ENCODE assay signal across 8 cellular contexts in genomic region chr2:238240761-238241711, GRCh38. TPM values are rescaled to one million over a fixed set of nuclear protein-coding genes. Genes with fewer than 3 reads are reported as not detected.
DNase-seq lines count a peak whose midpoint lies in the region; ATAC-seq and TF ChIP-seq lines count a peak whose summit lies in the region.

No MANE protein-coding gene starts in this region.

- peaks cover 9% of the 10 kb centered on the region for H3K36me3 Mint-ChIP-seq in type B pancreatic cell

- H3K36me3 ChIP-seq in ascending aorta: peaks cover 9 to 20% of the 10 kb centered on the region in 2 donors

- H3K27ac Mint-ChIP-seq in type B pancreatic cell: no peak overlapping the region

- H3K4me1 Mint-ChIP-seq in type B pancreatic cell (ENCODE audit: unreplicated experiment): peaks cover 7% of the 10 kb centered on the region

- H3K4me1 ChIP-seq in ascending aorta: peaks cover 0 to 23% of the 10 kb centered on the region in 2 donors

- H3K4me3 ChIP-seq in ascending aorta: peak overlapping the region; percentile 67 to 92

- TF ChIP-seq CTCF in ascending aorta (IDR thresholded peaks at IDR 0.05) (no peak), type B pancreatic cell (conservative IDR thresholded peaks at IDR 0.05) (no peak)

- no peaks in the 10 kb centered on the region for H3K9me3 Mint-ChIP-seq in type B pancreatic cell

- no peak for ATAC-seq in GM18861 (IDR thresholded peaks at IDR 0.05; ENCODE audit: unreplicated experiment)

- intact Hi-C loops in ascending aorta (cut with DNase I): loop anchor here (1.0 to 5.0 kb wide), 5 partner anchors 38 to 384 kb away; partner anchors contain the start of genes ILKAP, PER2, RAMP1 and SCLY

- peaks cover 26% of the 10 kb centered on the region for H3K27me3 Mint-ChIP-seq in type B pancreatic cell

- peaks cover 3% of the 10 kb centered on the region for H3K27me3 ChIP-seq in ascending aorta

- peak overlapping the region; percentile 64 to 79 for H3K27ac ChIP-seq in ascending aorta

- H3K4me3 Mint-ChIP-seq in type B pancreatic cell: peak overlapping the region; percentile 45

- DNase-seq in stimulated activated CD4-positive, alpha-beta T cell treated with anti-CD3 and anti-CD28 coated beads, Interleukin-15, amount 100 ng/mL, for 24 hours: peak; percentile 20
- DNase-seq in stimulated activated CD4-positive, alpha-beta T cell treated with anti-CD3 and anti-CD28 coated beads, Interleukin-12 subunit alpha, Interleukin-12 subunit beta, amount 100 ng/mL, for 4 hours: no peak
- DNase-seq in NCI-H2227 (lab: John Stamatoyannopoulos, UW; ENCODE audit: unreplicated experiment): peak; percentile 81
- DNase-seq in ascending aorta (ENCODE audit: low spot score in 2 of 2): no peak
- DNase-seq in left kidney (ENCODE audit: low read depth, low spot score): peak; percentile 96
- no peak for DNase-seq in type B pancreatic cell (ENCODE audit: extremely low spot score, unreplicated experiment)
- DNase-seq in HCEC 1CT: no peak

- no peaks in the 10 kb centered on the region for H3K9me3 ChIP-seq in ascending aorta

RNA-seq across cellular contexts. Expression of gene HES6, which starts 1.2 kb away (rescaled TPM):
- total RNA-seq in ascending aorta (117 TPM), type B pancreatic cell (ENCODE audit: low replicate concordance) (12.0 and 24.4 TPM in 2 replicates)

RNA-seq across cellular contexts. Expression of gene ILKAP, which starts 37.5 kb away (rescaled TPM):
- 22.6 TPM for total RNA-seq in ascending aorta
- total RNA-seq in type B pancreatic cell (ENCODE audit: low replicate concordance): 36.7 and 50.4 TPM in 2 replicates

RNA-seq across cellular contexts. Expression of gene PER2, which starts 47.4 kb away (rescaled TPM):
- total RNA-seq in ascending aorta (21.6 TPM), type B pancreatic cell (ENCODE audit: low replicate concordance) (14.0 and 15.5 TPM in 2 replicates)

Comparison
In these comparisons a context has a peak if more than half of its experiments do, and no peak if none do; other contexts are left out.
1. DNase-seq: peak in stimulated activated CD4-positive, alpha-beta T cell treated with anti-CD3 and anti-CD28 coated beads, Interleukin-15, amount 100 ng/mL, for 24 hours (single experiment), NCI-H2227 (single experiment) and left kidney (single experiment); none in stimulated activated CD4-positive, alpha-beta T cell treated with anti-CD3 and anti-CD28 coated beads, Interleukin-12 subunit alpha, Interleukin-12 subunit beta, amount 100 ng/mL, for 4 hours (single experiment), ascending aorta (0 of 2), type B pancreatic cell (single experiment) and HCEC 1CT (single experiment).